13 cellular contexts compared by ENCODE assay signal in genomic region chr2:222307138-222307756, GRCh38. TPM values are rescaled to one million over a fixed set of nuclear protein-coding genes. Genes with fewer than 3 reads are reported as not detected.
A peak's percentile ranks its signal among the peaks of the same experiment; 100 is the strongest.
DNase-seq lines count a peak whose midpoint lies in the region; ATAC-seq and TF ChIP-seq lines count a peak whose summit lies in the region.
"Had no signal": no experiment of that assay in that cellular context is flagged by ENCODE, and none has a peak within 500 bp of the region (broad histone marks: within the 10 kb centered on the region; RNA-seq: fewer than 3 reads in every experiment).

No MANE protein-coding gene starts in this region.

- H3K9me3 ChIP-seq in ectodermal cell (ENCODE audit: control insufficient read depth, low read length) (no peaks in the 10 kb centered on the region), ascending aorta (peaks cover 0 to 6% of the 10 kb centered on the region in 2 donors)
- H3K9me3 ChIP-seq: BE2C had no signal

- H3K4me1 ChIP-seq in ectodermal cell (ENCODE audit: control insufficient read depth, insufficient read depth, low read length) (peaks cover 78% of the 10 kb centered on the region), ascending aorta (peaks cover 0 to 13% of the 10 kb centered on the region in 2 donors)
- H3K4me1 ChIP-seq: BE2C had no signal

- WGBS in ectodermal cell, 2 experiments, result 0 to 1% methylated on average over 34 of the region's 34 CpGs

- no peak overlapping the region for H3K27ac Mint-ChIP-seq in osteocyte (ENCODE audit: unreplicated experiment)

- intact Hi-C loops in ascending aorta (cut with DNase I), result no loop called here

- TF ChIP-seq CTCF in osteocyte (IDR thresholded peaks at IDR 0.05) (no peak), ascending aorta (IDR thresholded peaks at IDR 0.05) (no peak)

- peaks cover 30% of the 10 kb centered on the region for H3K4me1 Mint-ChIP-seq in osteocyte (ENCODE audit: unreplicated experiment)

- H3K27me3 ChIP-seq in ectodermal cell (ENCODE audit: control insufficient read depth, insufficient read depth, low read length, poor library complexity, severe bottlenecking) (peaks cover 100% of the 10 kb centered on the region), ascending aorta (peaks cover 51% of the 10 kb centered on the region)

- H3K27ac ChIP-seq in ectodermal cell (ENCODE audit: insufficient read depth, low read depth, low read length, poor library complexity, severe bottlenecking) (no peak overlapping the region), ascending aorta (no peak overlapping the region)

- peaks cover 98% of the 10 kb centered on the region for H3K27me3 Mint-ChIP-seq in osteocyte (ENCODE audit: unreplicated experiment)

- peak; percentile 28 for ATAC-seq in HG03175 (IDR thresholded peaks at IDR 0.05; ENCODE audit: unreplicated experiment)
- ATAC-seq in HG03571 (IDR thresholded peaks at IDR 0.05; ENCODE audit: unreplicated experiment), result no peak

- no peaks in the 10 kb centered on the region for H3K36me3 Mint-ChIP-seq in osteocyte (ENCODE audit: unreplicated experiment)

- H3K36me3 ChIP-seq in ectodermal cell (ENCODE audit: control insufficient read depth, insufficient read depth, low read length) (no peaks in the 10 kb centered on the region), ascending aorta (no peaks in the 10 kb centered on the region)
- H3K36me3 ChIP-seq: BE2C had no signal

- H3K4me3 ChIP-seq in ectodermal cell (ENCODE audit: insufficient read depth, low read depth, low read length) (peak overlapping the region; percentile 24), ascending aorta (no peak overlapping the region)

- H3K4me3 Mint-ChIP-seq in osteocyte (ENCODE audit: unreplicated experiment), result peak overlapping the region; percentile 41

- DNase-seq in NCI-H2227 (lab: John Stamatoyannopoulos, UW; ENCODE audit: unreplicated experiment), result peak; percentile 38
- no peak for DNase-seq in NCI-H2227 treated with DMSO at 0.1 percent for 48 hours (lab: John Stamatoyannopoulos, UW)
- no peak for DNase-seq in osteocyte (ENCODE audit: extremely low spot score, unreplicated experiment)
- no peak for DNase-seq in ascending aorta (ENCODE audit: low spot score in 2 of 2)
- DNase-seq in hypothalamus (lab: John Stamatoyannopoulos, UW), result no peak
- DNase-seq: activated gamma-delta T cell, BE2C, NCI-H1092 treated with DMSO at 0.1 percent for 48 hours, SW 1271 had no signal

- H3K9me3 Mint-ChIP-seq in osteocyte (ENCODE audit: unreplicated experiment), result no peaks in the 10 kb centered on the region

RNA-seq across cellular contexts. Expression of gene PAX3, which starts 8.4 kb away (rescaled TPM):
- 164 TPM for polyA plus RNA-seq in ectodermal cell (2013, experiment 1 of 4)
- polyA plus RNA-seq in ectodermal cell (2013, experiment 2 of 4), result 167 TPM
- polyA plus RNA-seq in ectodermal cell (2013, experiment 3 of 4), result 111 TPM
- 125 TPM for polyA plus RNA-seq in ectodermal cell (2013, experiment 4 of 4)
- total RNA-seq in osteocyte (2.3 and 2.8 TPM in 2 replicates), ascending aorta (not detected)
- total RNA-seq: fibroblast of lung had no signal
- polyA plus RNA-seq: fibroblast of lung had no signal
